ENCODE assay signal across 20 cellular contexts in the genomic region with DNA sequence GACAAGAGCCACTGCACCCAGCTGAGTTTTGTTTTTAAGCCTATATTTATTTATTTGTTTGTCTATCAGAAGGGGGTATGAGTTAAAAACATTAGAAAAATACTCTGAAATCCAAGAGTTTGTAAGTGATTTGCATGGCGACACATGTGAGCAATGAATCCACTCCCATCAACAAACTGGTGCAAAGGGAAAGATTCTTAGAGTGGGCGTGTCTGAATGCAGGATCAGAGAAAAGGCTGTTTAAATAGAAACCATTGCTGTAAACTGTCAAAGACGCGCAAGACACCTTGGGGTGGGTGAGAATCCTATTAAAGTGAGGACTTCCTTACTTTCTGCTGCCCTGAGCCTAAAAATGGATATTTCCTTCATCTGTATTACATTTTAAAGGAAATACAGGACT. TPM values are rescaled to one million over a fixed set of nuclear protein-coding genes. Genes with fewer than 3 reads are reported as not detected.
DNase-seq lines count a peak whose midpoint lies in the region; ATAC-seq and TF ChIP-seq lines count a peak whose summit lies in the region.
"Had no signal": no experiment of that assay in that cellular context is flagged by ENCODE, and none has a peak within 500 bp of the region (broad histone marks: within the 10 kb centered on the region; RNA-seq: fewer than 3 reads in every experiment).

No MANE protein-coding gene starts in this region.

- H3K9me3 Mint-ChIP-seq in stimulated activated effector memory CD8-positive, alpha-beta T cell treated with anti-CD3 and anti-CD28 coated beads, Interleukin-12 subunit alpha, Interleukin-12 subunit beta, amount 100 ng/mL, for 72 hours = no peaks in the 10 kb centered on the region
- H3K9me3 Mint-ChIP-seq: CD8-positive, alpha-beta memory T cell had no signal

- peak overlapping the region; percentile 90 for H3K27ac ChIP-seq in PC-9
- H3K27ac ChIP-seq: SJCRH30 had no signal

- H3K36me3 Mint-ChIP-seq in stimulated activated effector memory CD8-positive, alpha-beta T cell treated with anti-CD3 and anti-CD28 coated beads, Interleukin-12 subunit alpha, Interleukin-12 subunit beta, amount 100 ng/mL, for 72 hours = peaks cover 71% of the 10 kb centered on the region

- peaks cover 47% of the 10 kb centered on the region for H3K4me1 ChIP-seq in PC-9 (replicated peaks; ENCODE audit: insufficient read depth)
- H3K4me1 ChIP-seq: SJCRH30 had no signal

- intact Hi-C loops in PC-9 (cut with micrococcal nuclease; ENCODE audit: unreplicated experiment) = no loop called here

- peak overlapping the region; percentile 15 for H3K27ac Mint-ChIP-seq in stimulated activated effector memory CD8-positive, alpha-beta T cell treated with anti-CD3 and anti-CD28 coated beads, Interleukin-12 subunit alpha, Interleukin-12 subunit beta, amount 100 ng/mL, for 72 hours

- no peaks in the 10 kb centered on the region for H4K20me1 ChIP-seq in PC-9 (ENCODE audit: insufficient read depth)

- peak overlapping the region; percentile 67 for H3K4me2 ChIP-seq in PC-9

- H3F3A ChIP-seq in PC-9 (ENCODE audit: insufficient read depth, low read depth) = peaks cover 39% of the 10 kb centered on the region

- CTCF ChIA-PET in PC-9 (lab: Charles Lee) = no interaction called here

- H3K36me3 ChIP-seq in PC-9 (ENCODE audit: low read depth) = no peaks in the 10 kb centered on the region; the same call in 1 of the 2 replicates
- H3K36me3 ChIP-seq: SJCRH30 had no signal

- peak overlapping the region; percentile 19; the same call in 1 of the 2 replicates for H3K4me3 ChIP-seq in PC-9
- H3K4me3 ChIP-seq: SJCRH30 had no signal

- H2AFZ ChIP-seq in PC-9 = no peak overlapping the region

- peak; percentile 27 for ATAC-seq in esophagus mucosa
- no peak for ATAC-seq in stimulated activated effector memory CD8-positive, alpha-beta T cell treated with anti-CD3 and anti-CD28 coated beads, Interleukin-12 subunit alpha, Interleukin-12 subunit beta, amount 100 ng/mL, for 72 hours
- no peak for ATAC-seq in HG02938 (IDR thresholded peaks at IDR 0.05; ENCODE audit: unreplicated experiment)

- H3K9me3 ChIP-seq in PC-9 (ENCODE audit: insufficient read depth, low read depth) = no peaks in the 10 kb centered on the region
- H3K9me3 ChIP-seq: SJCRH30 had no signal

- no peak overlapping the region for H3K4me3 Mint-ChIP-seq in stimulated activated effector memory CD8-positive, alpha-beta T cell treated with anti-CD3 and anti-CD28 coated beads, Interleukin-12 subunit alpha, Interleukin-12 subunit beta, amount 100 ng/mL, for 72 hours
- H3K4me3 Mint-ChIP-seq: CD8-positive, alpha-beta memory T cell had no signal

- POLR2A ChIA-PET in PC-9 (lab: Charles Lee; ENCODE audit: unreplicated experiment) = interaction anchor here (0.6 kb wide), 1 partner anchor 113 kb away, joined by 3 read pairs; no protein-coding TSS in a partner anchor

- no peaks in the 10 kb centered on the region for H3K9me2 ChIP-seq in PC-9 (ENCODE audit: insufficient read depth)

- peak; percentile 7 for DNase-seq in CD1c-positive myeloid dendritic cell (ENCODE audit: extremely low spot score)
- DNase-seq in PC-9 = peak; percentile 6 to 80
- no peak for DNase-seq in stimulated activated effector memory CD8-positive, alpha-beta T cell treated with anti-CD3 and anti-CD28 coated beads, Interleukin-12 subunit alpha, Interleukin-12 subunit beta, amount 100 ng/mL, for 72 hours (ENCODE audit: low spot score in 2 of 2)
- no peak for DNase-seq in iPS-NIHi7 (ENCODE audit: extremely low spot score)
- DNase-seq in DMS79 treated with DMSO at 0.1 percent for 48 hours (lab: John Stamatoyannopoulos, UW) = no peak
- DNase-seq in Kasumi-1 (lab: John Stamatoyannopoulos, UW) = no peak
- DNase-seq: AML-193; C1 segment of cervical spinal cord; CD8-positive, alpha-beta memory T cell; H7; MM.1S; NCI-H1048; NCI-H1436; NCI-H1930; NCI-H345; NCI-H524; NCI-H774; SJCRH30 had no signal

- TF ChIP-seq CTCF in PC-9 (conservative IDR thresholded peaks at IDR 0.05) = no peak

- H3K4me1 Mint-ChIP-seq in stimulated activated effector memory CD8-positive, alpha-beta T cell treated with anti-CD3 and anti-CD28 coated beads, Interleukin-12 subunit alpha, Interleukin-12 subunit beta, amount 100 ng/mL, for 72 hours = no peaks in the 10 kb centered on the region
- H3K4me1 Mint-ChIP-seq: CD8-positive, alpha-beta memory T cell had no signal

- no peaks in the 10 kb centered on the region for H3K27me3 ChIP-seq in PC-9 (ENCODE audit: insufficient read depth, low read depth)
- H3K27me3 ChIP-seq: SJCRH30 had no signal

- BruUV-seq in PC-9 (replicated peaks; lab: Mats Ljungman, UMichigan) = no TSS peak

- no peaks in the 10 kb centered on the region for H3K79me2 ChIP-seq in PC-9 (ENCODE audit: low read depth)

RNA-seq across cellular contexts. Expression of gene ZFYVE26, which starts 51.9 kb away (rescaled TPM):
- total RNA-seq in PC-9 (2021) = 18.9 and 19.2 TPM in 2 replicates
- 12.6 TPM for total RNA-seq in esophagus mucosa

RNA-seq across cellular contexts. Expression of gene RAD51B, which starts 55.1 kb away (rescaled TPM):
- 29.9 and 30.8 TPM in 2 replicates for total RNA-seq in PC-9 (2021)
- 12.2 TPM for total RNA-seq in esophagus mucosa

Comparison
In these comparisons a context has a peak if more than half of its experiments do, and no peak if none do; other contexts are left out.
1. DNase-seq: peak in CD1c-positive myeloid dendritic cell (single experiment) and PC-9 (2 of 2); none in stimulated activated effector memory CD8-positive, alpha-beta T cell treated with anti-CD3 and anti-CD28 coated beads, Interleukin-12 subunit alpha, Interleukin-12 subunit beta, amount 100 ng/mL, for 72 hours (0 of 2), iPS-NIHi7 (single experiment), DMS79 treated with DMSO at 0.1 percent for 48 hours (single experiment) and Kasumi-1 (0 of 2).